Comparison of ENCODE assay signal across 2 cellular contexts in genomic region chr10:92876509-92877036, GRCh38.
TF ChIP-seq lines count a peak whose summit lies in the region.

No MANE protein-coding gene starts in this region.

TF ChIP-seq in IMR-90, 13 proteins besides CTCF, POLR2A, EP300 and RAD21:
- no peak for TF ChIP-seq CHD1 (IDR thresholded peaks at IDR 0.05; ENCODE audit: low read depth, low read length)
- TF ChIP-seq USF2 (IDR thresholded peaks at IDR 0.05; ENCODE audit: low read depth, low read length) = no peak
- TF ChIP-seq MXI1 (IDR thresholded peaks at IDR 0.05; ENCODE audit: borderline replicate concordance, low read depth, low read length) = no peak
- no peak for TF ChIP-seq MAZ (IDR thresholded peaks at IDR 0.05; ENCODE audit: borderline replicate concordance, low read depth, low read length)
- no peak for TF ChIP-seq CEBPB (IDR thresholded peaks at IDR 0.05; ENCODE audit: low read depth, low read length)
- no peak for TF ChIP-seq MAFK (IDR thresholded peaks at IDR 0.05; ENCODE audit: low read depth, low read length)
- TF ChIP-seq BHLHE40 (IDR thresholded peaks at IDR 0.05; ENCODE audit: low read depth, low read length) = no peak
- TF ChIP-seq FOS (IDR thresholded peaks at IDR 0.05; ENCODE audit: low read depth, low read length) = no peak
- no peak for TF ChIP-seq SMC3 (IDR thresholded peaks at IDR 0.05; ENCODE audit: low read depth, low read length)
- TF ChIP-seq RFX5 (IDR thresholded peaks at IDR 0.05; ENCODE audit: low read depth, low read length) = no peak
- TF ChIP-seq RCOR1 (IDR thresholded peaks at IDR 0.05; ENCODE audit: insufficient replicate concordance, low read length) = no peak
TF ChIP-seq in IMR-90: peak in this region for 0.

TF ChIP-seq in endothelial cell of umbilical vein, 7 proteins besides CTCF, POLR2A, EP300 and RAD21:
- no peak for TF ChIP-seq FOS (IDR thresholded peaks at IDR 0.05; ENCODE audit: borderline replicate concordance, insufficient read depth, low read length)
- no peak for TF ChIP-seq JUN (IDR thresholded peaks at IDR 0.05; ENCODE audit: borderline replicate concordance, insufficient read depth, insufficient read length, low read depth)
- no peak for TF ChIP-seq MYC (IDR thresholded peaks at IDR 0.05; ENCODE audit: low read depth, low read length)
- TF ChIP-seq MAX (IDR thresholded peaks at IDR 0.05; ENCODE audit: insufficient read depth, insufficient read length) = no peak
- TF ChIP-seq GATA2 (IDR thresholded peaks at IDR 0.05; ENCODE audit: insufficient read depth, insufficient read length, low read depth, low read length) = no peak
- TF ChIP-seq POLR2AphosphoS5 (IDR thresholded peaks at IDR 0.05; ENCODE audit: insufficient read depth, low read depth, low read length) = no peak
